9 cellular contexts compared by ENCODE assay signal in the genomic region with DNA sequence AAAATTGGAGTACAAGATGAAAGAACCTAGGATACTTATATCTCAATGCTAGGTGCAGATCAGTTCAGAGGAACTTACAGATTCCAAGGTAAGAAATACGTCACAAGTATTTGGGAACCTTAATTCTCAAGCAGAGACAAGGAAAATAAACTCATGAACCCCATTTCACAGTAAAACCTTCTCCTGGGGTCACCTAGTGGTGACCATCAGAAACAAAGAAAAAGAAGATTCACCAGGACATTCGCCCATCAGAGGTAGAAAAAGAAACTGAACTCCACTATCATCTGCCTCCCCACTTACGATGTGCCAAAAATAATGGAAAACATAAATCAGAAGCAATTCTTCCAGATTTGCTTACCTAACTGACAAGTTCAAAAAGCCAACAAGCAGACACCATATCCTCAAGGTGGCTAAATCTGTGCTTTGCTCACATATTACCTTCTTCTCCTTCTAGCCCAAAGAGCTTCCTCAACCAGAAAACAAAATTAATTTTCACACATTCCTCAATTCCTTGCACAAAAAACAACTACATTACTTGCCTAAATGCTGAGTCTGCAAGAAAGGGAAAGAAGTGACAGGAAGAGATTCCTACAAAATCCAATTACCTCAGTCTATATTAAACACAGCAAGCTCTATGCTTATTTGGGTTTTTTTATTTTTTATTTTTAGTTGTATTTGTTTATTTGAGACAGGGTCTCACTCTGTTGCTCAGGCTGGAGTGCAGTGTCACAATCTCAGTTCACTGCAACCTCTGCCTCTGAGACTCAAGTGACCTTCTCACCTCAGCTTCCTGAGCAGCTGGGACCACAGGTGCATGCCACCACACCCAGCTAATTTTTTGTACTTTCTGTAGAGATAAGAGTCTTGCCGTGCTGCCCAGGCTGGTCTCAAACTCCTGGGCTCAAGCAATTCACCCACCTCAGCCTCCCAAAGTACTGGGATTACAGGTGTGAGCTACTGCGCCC. TPM values are rescaled to one million over a fixed set of nuclear protein-coding genes. Genes with fewer than 3 reads are reported as not detected.
DNase-seq lines count a peak whose midpoint lies in the region; ATAC-seq, FAIRE-seq and TF ChIP-seq lines count a peak whose summit lies in the region.
"Had no signal": no experiment of that assay in that cellular context is flagged by ENCODE, and none has a peak within 500 bp of the region (broad histone marks: within the 10 kb centered on the region; RNA-seq: fewer than 3 reads in every experiment).

No MANE protein-coding gene starts in this region.

- H3K4me1 ChIP-seq in BLaER1 treated with 17β-estradiol and CSF1 and Interleukin-3, amounts not matched to agents 10 nM and 100 nM = peaks cover 36 to 44% (median 40%) of the 10 kb centered on the region in 10 experiments
- H3K4me1 ChIP-seq in gastrocnemius medialis = peaks cover 14 to 16% of the 10 kb centered on the region in 2 donors

- H3K4me3 ChIP-seq in BLaER1 treated with 17β-estradiol and CSF1 and Interleukin-3, amounts not matched to agents 10 nM and 100 nM = no peak overlapping the region
- no peak overlapping the region for H3K4me3 ChIP-seq in gastrocnemius medialis

- no peaks in the 10 kb centered on the region for H3K27me3 ChIP-seq in BLaER1 treated with 17β-estradiol and CSF1 and Interleukin-3, amounts not matched to agents 10 nM and 100 nM
- H3K27me3 ChIP-seq in gastrocnemius medialis = no peaks in the 10 kb centered on the region

- TF ChIP-seq POLR2A in gastrocnemius medialis (IDR thresholded peaks at IDR 0.05) = no peak

- peak overlapping the region; percentile 84 for H3K4me3 Mint-ChIP-seq in T-helper 17 cell

- ATAC-seq in GM18499 (IDR thresholded peaks at IDR 0.05; ENCODE audit: insufficient read depth, unreplicated experiment) = peak; percentile 34
- ATAC-seq in T-helper 17 cell = peak; percentile 41
- ATAC-seq in HG03025 (IDR thresholded peaks at IDR 0.05; ENCODE audit: low FRiP score, unreplicated experiment) = no peak
- ATAC-seq in HG03095 (IDR thresholded peaks at IDR 0.05; ENCODE audit: unreplicated experiment) = no peak
- no peak for ATAC-seq in gastrocnemius medialis

- DNase-seq in T-helper 17 cell = no peak
- peak; percentile 32 for DNase-seq in medulla oblongata (ENCODE audit: extremely low spot score)
- DNase-seq in gastrocnemius medialis = no peak
- DNase-seq in frontal cortex (ENCODE audit: low spot score in 2 of 2) = no peak
- DNase-seq: NCI-H748 treated with DMSO at 0.1 percent for 48 hours had no signal

- no peak for FAIRE-seq in frontal cortex (lab: Jason Lieb, UNC)

- peaks cover 5 to 28% (median 17%) of the 10 kb centered on the region in 11 experiments; a peak in 21 of 22 replicates for H3K36me3 ChIP-seq in BLaER1 treated with 17β-estradiol and CSF1 and Interleukin-3, amounts not matched to agents 10 nM and 100 nM
- no peaks in the 10 kb centered on the region for H3K36me3 ChIP-seq in gastrocnemius medialis

- peak overlapping the region; percentile 74 for H3K27ac Mint-ChIP-seq in T-helper 17 cell

- H3K27me3 Mint-ChIP-seq in T-helper 17 cell = no peaks in the 10 kb centered on the region

- peak overlapping the region in 4 of 11 experiments; percentile 6 to 31 (median 20); a peak in 6 of 22 replicates for H3K9ac ChIP-seq in BLaER1 treated with 17β-estradiol and CSF1 and Interleukin-3, amounts not matched to agents 10 nM and 100 nM

- peaks cover 66 to 81% (median 76%) of the 10 kb centered on the region in 11 experiments for H4K20me1 ChIP-seq in BLaER1 treated with 17β-estradiol and CSF1 and Interleukin-3, amounts not matched to agents 10 nM and 100 nM

- H3K4me1 Mint-ChIP-seq in T-helper 17 cell = peaks cover 32% of the 10 kb centered on the region

- intact Hi-C loops in gastrocnemius medialis (cut with DNase I; ENCODE audit: low total_unique reads) = no loop called here

- H3K4me2 ChIP-seq in BLaER1 treated with 17β-estradiol and CSF1 and Interleukin-3, amounts not matched to agents 10 nM and 100 nM = peak overlapping the region; percentile 72 to 95 (median 84)

- TF ChIP-seq CTCF in gastrocnemius medialis (IDR thresholded peaks at IDR 0.05 in 4 of 5, conservative IDR thresholded peaks at IDR 0.05 in 1 of 5) = no peak

- H3K27ac ChIP-seq in BLaER1 treated with 17β-estradiol and CSF1 and Interleukin-3, amounts not matched to agents 10 nM and 100 nM = peak overlapping the region in 8 of 11 experiments; percentile 12 to 100 (median 40); a peak in 8 of 22 replicates
- H3K27ac ChIP-seq in gastrocnemius medialis = no peak overlapping the region

- in situ Hi-C loops in gastrocnemius medialis (cut with MboI; ENCODE audit: low sequenced_read_pairs in 4 of 4) = no loop called here

- peaks cover 0 to 8% (median 0%) of the 10 kb centered on the region in 11 experiments; a peak in 6 of 22 replicates for H3K9me3 ChIP-seq in BLaER1 treated with 17β-estradiol and CSF1 and Interleukin-3, amounts not matched to agents 10 nM and 100 nM (replicated peaks in 1 of 11)
- H3K9me3 ChIP-seq in T-helper 17 cell (ENCODE audit: control insufficient read depth, low read length, poor library complexity, severe bottlenecking) (no peaks in the 10 kb centered on the region), gastrocnemius medialis (no peaks in the 10 kb centered on the region)

- peaks cover 2% of the 10 kb centered on the region for H3K36me3 Mint-ChIP-seq in T-helper 17 cell (ENCODE audit: low read depth)

RNA-seq across cellular contexts. Expression of gene DENND5A, which starts 4.7 kb away (rescaled TPM):
- total RNA-seq in T-helper 17 cell (10 to 100 TPM; 66.3 to 96.5 TPM), gastrocnemius medialis (10 to 100 TPM; 29.1 to 33.1 (median 31.5) TPM), frontal cortex (119 TPM)

RNA-seq across cellular contexts. Expression of gene TMEM41B, which starts 53.9 kb away (rescaled TPM):
- total RNA-seq in T-helper 17 cell (10 to 100 TPM; 22.7 to 32.6 TPM), gastrocnemius medialis (10 to 100 TPM in 3 of 4 donors, 1 to 10 TPM in 1; 9.4 to 24.9 (median 15.5) TPM), frontal cortex (69.7 TPM)

Comparison
In these comparisons a context has a peak if more than half of its experiments do, and no peak if none do; other contexts are left out.
1. H3K27ac ChIP-seq: peak in BLaER1 treated with 17β-estradiol and CSF1 and Interleukin-3, amounts not matched to agents 10 nM and 100 nM (8 of 11); none in gastrocnemius medialis (0 of 4).
2. ATAC-seq: peak in GM18499 (single experiment) and T-helper 17 cell (single experiment); none in HG03025 (single experiment), HG03095 (single experiment) and gastrocnemius medialis (0 of 2).